In genomic region chr6:169669147-169669546, GRCh38 we compare ENCODE assay signal across 1 cellular context.
TF ChIP-seq lines count a peak whose summit lies in the region.

No MANE protein-coding gene starts in this region.

TF ChIP-seq in HepG2, 621 proteins besides CTCF, POLR2A, EP300 and RAD21:
- TF ChIP-seq TFDP1 (CRISPR knock-in tag; IDR thresholded peaks at IDR 0.05; ENCODE audit: borderline replicate concordance) (no peak), ZBTB26 (CRISPR knock-in tag; IDR thresholded peaks at IDR 0.05; ENCODE audit: borderline replicate concordance) (no peak), ZNF543 (CRISPR knock-in tag; IDR thresholded peaks at IDR 0.05) (no peak)
